ENCODE assay signal across 20 cellular contexts in the genomic region with DNA sequence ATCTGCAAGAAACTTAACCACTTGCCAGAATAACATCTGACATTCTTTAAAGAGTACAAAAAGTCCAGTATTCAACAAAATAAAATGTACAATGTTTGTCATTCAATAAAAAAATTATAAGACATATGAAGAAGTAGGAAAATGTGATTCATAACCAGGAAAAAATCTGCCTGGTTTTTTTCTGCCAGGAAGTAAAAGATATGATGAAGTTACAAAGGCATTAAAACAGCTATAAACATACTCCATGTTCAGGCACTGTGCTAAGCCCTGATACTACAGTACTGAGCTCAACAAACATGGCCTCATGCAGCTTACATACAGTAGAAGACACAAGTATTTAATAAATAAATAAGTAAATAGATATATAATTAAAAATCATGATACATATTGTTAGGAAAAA.
"Had no signal": no experiment of that assay in that cellular context is flagged by ENCODE, and none has a peak within 500 bp of the region (broad histone marks: within the 10 kb centered on the region; RNA-seq: fewer than 3 reads in every experiment).

No MANE protein-coding gene starts in this region.

- H3K4me3 ChIP-seq: coronary artery, dorsolateral prefrontal cortex, hepatocyte, right atrium auricular region, suprapubic skin, thyroid gland had no signal

- H3K36me3 ChIP-seq: neutrophil, right atrium auricular region, suprapubic skin, thyroid gland had no signal

- H3K4me3 Mint-ChIP-seq: naive thymus-derived CD8-positive, alpha-beta T cell; stimulated activated effector memory CD8-positive, alpha-beta T cell treated with anti-CD3 and anti-CD28 coated beads, Interleukin-12 subunit alpha, Interleukin-12 subunit beta, amount 100 ng/mL, for 72 hours; type B pancreatic cell had no signal

- DNase-seq: dorsolateral prefrontal cortex; effector CD8-positive, alpha-beta T cell; foreskin melanocyte; head of caudate nucleus; kidney glomerular epithelial cell; mammary epithelial cell; naive thymus-derived CD8-positive, alpha-beta T cell; posterior cingulate gyrus; stimulated activated CD4-positive, alpha-beta T cell treated with anti-CD3 and anti-CD28 coated beads, Interleukin-4, amount 100 ng/mL, for 1 hour; stimulated activated CD8-positive, alpha-beta memory T cell treated with anti-CD3 and anti-CD28 coated beads, Interleukin-4, amount 100 ng/mL, for 48 hours; stimulated activated naive CD8-positive, alpha-beta T cell treated with anti-CD3 and anti-CD28 coated beads, Interleukin-15, Interleukin-2, amounts not matched to agents 100 U/mL and 50 U/mL, for 24 hours; thyroid gland had no signal

- FAIRE-seq: urothelium cell line had no signal

- H3K4me1 ChIP-seq: right atrium auricular region, thyroid gland had no signal

- H3K9me3 ChIP-seq: neutrophil, right atrium auricular region, suprapubic skin, thyroid gland had no signal

- H3K79me2 ChIP-seq: hepatocyte had no signal

- H3K27ac Mint-ChIP-seq: stimulated activated effector memory CD8-positive, alpha-beta T cell treated with anti-CD3 and anti-CD28 coated beads, Interleukin-12 subunit alpha, Interleukin-12 subunit beta, amount 100 ng/mL, for 72 hours; type B pancreatic cell had no signal

- H3K27me3 Mint-ChIP-seq: naive thymus-derived CD8-positive, alpha-beta T cell; type B pancreatic cell had no signal

- H3K4me2 ChIP-seq: hepatocyte had no signal

- ATAC-seq: naive thymus-derived CD8-positive, alpha-beta T cell; stimulated activated effector memory CD8-positive, alpha-beta T cell treated with anti-CD3 and anti-CD28 coated beads, Interleukin-12 subunit alpha, Interleukin-12 subunit beta, amount 100 ng/mL, for 72 hours; stimulated activated naive CD8-positive, alpha-beta T cell treated with anti-CD3 and anti-CD28 coated beads, Interleukin-15, Interleukin-2, amounts not matched to agents 100 U/mL and 50 U/mL, for 24 hours had no signal

- H3K27me3 ChIP-seq: dorsolateral prefrontal cortex, hepatocyte, neutrophil, right atrium auricular region, suprapubic skin, thyroid gland had no signal

- H3K27ac ChIP-seq: coronary artery, dorsolateral prefrontal cortex, hepatocyte, neutrophil, right atrium auricular region, suprapubic skin, thyroid gland had no signal

- H3K36me3 Mint-ChIP-seq: naive thymus-derived CD8-positive, alpha-beta T cell had no signal

- H2AFZ ChIP-seq: hepatocyte had no signal
